Comparison of ENCODE assay signal across 23 cellular contexts in the genomic region with DNA sequence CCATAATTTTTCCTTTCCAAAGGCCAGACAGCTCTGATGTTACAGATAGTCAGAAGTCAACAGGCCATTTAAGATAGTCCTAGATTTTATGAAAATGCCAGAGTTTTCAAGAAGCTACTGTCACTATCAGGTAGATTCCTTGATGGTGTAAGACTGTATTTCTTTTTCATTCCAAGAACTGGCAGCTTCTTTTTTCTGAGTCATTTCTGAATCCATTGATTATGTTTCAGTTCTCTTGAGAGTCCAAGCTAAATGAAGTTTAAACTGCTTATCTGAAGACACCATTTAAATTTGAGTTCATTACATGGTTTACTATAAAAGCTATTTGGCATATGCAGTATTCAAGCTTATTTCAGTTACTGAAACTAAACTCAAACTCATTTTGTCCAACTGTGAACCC. TPM values are rescaled to one million over a fixed set of nuclear protein-coding genes. Genes with fewer than 3 reads are reported as not detected.
"Had no signal": no experiment of that assay in that cellular context is flagged by ENCODE, and none has a peak within 500 bp of the region (broad histone marks: within the 10 kb centered on the region; RNA-seq: fewer than 3 reads in every experiment).

No MANE protein-coding gene starts in this region.

- FAIRE-seq: endometrium had no signal

- DNase-seq: activated CD4-positive, alpha-beta T cell treated with anti-CD3 and anti-CD28 coated beads for 1 hour; activated CD4-positive, alpha-beta T cell treated with anti-CD3 and anti-CD28 coated beads, Interleukin-2, amount 50 U/mL, for 1 hour; activated naive CD4-positive, alpha-beta T cell; activated T-cell treated with anti-CD3 and anti-CD28 coated beads, Interleukin-2, amount 50 U/mL, for 24 hours; adrenal gland; brain microvascular endothelial cell; caudate nucleus; effector CD4-positive, alpha-beta T cell; erythroblast; heart right ventricle; islet precursor cell; left cardiac atrium; pancreas; psoas muscle; stimulated activated CD4-positive, alpha-beta T cell treated with anti-CD3 and anti-CD28 coated beads, Interleukin-12 subunit alpha, Interleukin-12 subunit beta, amount 100 ng/mL, for 4 hours; stimulated activated CD4-positive, alpha-beta T cell treated with anti-CD3 and anti-CD28 coated beads, Interleukin-4, amount 100 ng/mL, for 4 hours; stimulated activated naive CD8-positive, alpha-beta T cell treated with anti-CD3 and anti-CD28 coated beads, Interleukin-15, Interleukin-2, amounts not matched to agents 100 U/mL and 50 U/mL, for 24 hours; upper lobe of left lung had no signal

- H3K27ac ChIP-seq: adrenal gland, ascending aorta, brain microvascular endothelial cell, heart right ventricle, pancreas, psoas muscle, right atrium auricular region, upper lobe of left lung had no signal

- ATAC-seq: activated T-helper 17 cell treated with anti-CD3 and anti-CD28 coated beads, Interleukin-2, amount 50 U/mL, for 72 hours; heart right ventricle; left cardiac atrium; pancreas; psoas muscle; stimulated activated naive CD8-positive, alpha-beta T cell treated with anti-CD3 and anti-CD28 coated beads, Interleukin-15, Interleukin-2, amounts not matched to agents 100 U/mL and 50 U/mL, for 24 hours had no signal

- H3K4me1 ChIP-seq: adrenal gland, ascending aorta, heart right ventricle, psoas muscle, right atrium auricular region, upper lobe of left lung had no signal

- H3K36me3 ChIP-seq: adrenal gland, ascending aorta, brain microvascular endothelial cell, heart right ventricle, pancreas, right atrium auricular region, upper lobe of left lung had no signal

- H3K27me3 ChIP-seq: adrenal gland, ascending aorta, brain microvascular endothelial cell, pancreas, right atrium auricular region, upper lobe of left lung had no signal

- H3K4me3 ChIP-seq: adrenal gland, ascending aorta, heart right ventricle, pancreas, psoas muscle, right atrium auricular region, upper lobe of left lung had no signal

- H3K9me3 ChIP-seq: adrenal gland, ascending aorta, pancreas, psoas muscle, right atrium auricular region, upper lobe of left lung had no signal

RNA-seq across cellular contexts. Expression of a gene that starts 44.6 kb away (rescaled TPM):
- total RNA-seq: left cardiac atrium, myocyte, psoas muscle, right atrium auricular region had no signal
